1 cellular context compared by ENCODE assay signal in the genomic region with DNA sequence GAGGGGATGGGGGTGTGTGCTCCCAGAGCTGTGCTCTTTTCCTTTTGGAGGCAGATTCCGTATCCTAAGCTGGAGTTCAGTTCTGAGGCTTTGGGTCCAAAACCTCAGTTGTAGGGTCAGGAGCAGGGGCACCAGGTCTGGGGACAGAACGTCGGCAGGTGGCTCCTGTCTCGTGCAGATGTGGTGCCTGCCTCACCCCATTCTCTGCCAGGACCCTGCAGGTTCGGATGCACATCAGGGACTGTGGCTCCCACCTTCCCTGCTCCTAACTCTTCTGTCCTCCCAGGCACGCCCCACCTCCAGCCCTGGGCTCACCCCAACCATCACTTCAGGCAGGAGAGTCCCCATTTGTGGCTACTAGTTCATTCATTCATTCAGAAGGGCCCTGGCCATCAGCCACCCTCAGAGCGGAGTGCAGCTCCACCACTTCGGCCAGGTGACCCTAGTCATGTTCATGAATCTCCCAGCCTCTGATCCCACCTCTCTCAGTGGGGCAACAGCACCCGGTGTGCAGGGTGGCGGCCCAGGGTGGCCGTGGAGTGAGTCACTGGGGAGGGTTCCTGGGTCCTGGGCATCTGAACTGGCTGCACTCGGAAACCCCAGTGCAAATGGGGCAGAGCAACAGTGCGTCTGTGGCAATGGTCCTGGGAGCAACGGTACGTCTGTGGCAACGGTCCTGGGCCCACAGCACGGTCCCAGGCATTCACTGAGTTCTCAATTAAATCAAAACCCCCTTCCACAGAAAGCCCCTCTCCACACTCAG.
TF ChIP-seq lines count a peak whose summit lies in the region.

No MANE protein-coding gene starts in this region.

TF ChIP-seq in IMR-90, 13 proteins besides CTCF, POLR2A, EP300 and RAD21 (continued from another document):
- TF ChIP-seq, protein P1, sequence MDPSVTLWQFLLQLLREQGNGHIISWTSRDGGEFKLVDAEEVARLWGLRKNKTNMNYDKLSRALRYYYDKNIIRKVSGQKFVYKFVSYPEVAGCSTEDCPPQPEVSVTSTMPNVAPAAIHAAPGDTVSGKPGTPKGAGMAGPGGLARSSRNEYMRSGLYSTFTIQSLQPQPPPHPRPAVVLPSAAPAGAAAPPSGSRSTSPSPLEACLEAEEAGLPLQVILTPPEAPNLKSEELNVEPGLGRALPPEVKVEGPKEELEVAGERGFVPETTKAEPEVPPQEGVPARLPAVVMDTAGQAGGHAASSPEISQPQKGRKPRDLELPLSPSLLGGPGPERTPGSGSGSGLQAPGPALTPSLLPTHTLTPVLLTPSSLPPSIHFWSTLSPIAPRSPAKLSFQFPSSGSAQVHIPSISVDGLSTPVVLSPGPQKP (IDR thresholded peaks at IDR 0.05; ENCODE audit: borderline replicate concordance, low read depth, low read length): no peak
- TF ChIP-seq BHLHE40 (IDR thresholded peaks at IDR 0.05; ENCODE audit: low read depth, low read length) (no peak), NFE2L2 (IDR thresholded peaks at IDR 0.05; ENCODE audit: low read depth, low read length) (no peak), MAZ (IDR thresholded peaks at IDR 0.05; ENCODE audit: borderline replicate concordance, low read depth, low read length) (no peak), MAFK (IDR thresholded peaks at IDR 0.05; ENCODE audit: low read depth, low read length) (no peak), FOS (IDR thresholded peaks at IDR 0.05; ENCODE audit: low read depth, low read length) (no peak), RCOR1 (IDR thresholded peaks at IDR 0.05; ENCODE audit: insufficient replicate concordance, low read length) (no peak)
